In genomic region chr3:52385157-52385556, GRCh38 we compare ENCODE assay signal across 8 cellular contexts. TPM values are rescaled to one million over a fixed set of nuclear protein-coding genes. Genes with fewer than 3 reads are reported as not detected.
DNase-seq lines count a peak whose midpoint lies in the region; ATAC-seq, FAIRE-seq and TF ChIP-seq lines count a peak whose summit lies in the region.

No MANE protein-coding gene starts in this region.

- peak; percentile 78 to 88 for TF ChIP-seq RAD21 in H1 (IDR thresholded peaks at IDR 0.05 in 1 of 2, conservative IDR thresholded peaks at IDR 0.05 in 1 of 2; ENCODE audit: low read depth in 2 of 2, low read length in 2 of 2)

- no peaks in the 10 kb centered on the region for H3K36me3 ChIP-seq in H1 (ENCODE audit: control insufficient read depth in 2 of 4, insufficient read depth in 4 of 4, low read length in 3 of 4)
- peaks cover 0 to 52% (median 0%) of the 10 kb centered on the region in 3 experiments for H3K36me3 ChIP-seq in naive thymus-derived CD4-positive, alpha-beta T cell (ENCODE audit: control insufficient read depth in 2 of 3, insufficient read depth in 3 of 3, low read length in 3 of 3)

- no peaks in the 10 kb centered on the region for H3K79me1 ChIP-seq in H1 (ENCODE audit: low read depth, low read length)

- H3K56ac ChIP-seq in H1 (replicated peaks; ENCODE audit: insufficient read length, low read depth, low read length): no peak overlapping the region

- no peak overlapping the region for H3K23ac ChIP-seq in H1 (ENCODE audit: insufficient read length)

- TF ChIP-seq POLR2A in H1 (IDR thresholded peaks at IDR 0.05; ENCODE audit: control extremely low read depth in 1 of 2, low read depth in 2 of 2, low read length in 2 of 2): no peak

- peak overlapping the region; percentile 47; the same call in 1 of the 2 replicates for H2AFZ ChIP-seq in H1 (ENCODE audit: low read length)

- H3K4me1 Mint-ChIP-seq in naive thymus-derived CD4-positive, alpha-beta T cell: peaks cover 0 to 2% (median 0%) of the 10 kb centered on the region in 7 donors

- H4K91ac ChIP-seq in H1 (replicated peaks; ENCODE audit: insufficient read length, low read length): no peak overlapping the region

- 50% methylated on average over 9 of the region's 10 CpGs; no CpG with 5 or more reads in 1 of the 2 experiments for WGBS in H1 (ENCODE audit: extremely low coverage in 1 of 2, insufficient coverage in 1 of 2, insufficient read length in 1 of 2, insufficient replicate concordance in 2 of 2, low coverage in 1 of 2, low lambda C conversion rate in 2 of 2, missing lambda C conversion rate in 1 of 2), 2 experiments

- TF ChIP-seq CTCF in GM12864 (IDR thresholded peaks at IDR 0.05; ENCODE audit: low read depth, low read length, missing control alignments) (peak; percentile 78), H1 (IDR thresholded peaks at IDR 0.05; ENCODE audit: control extremely low read depth in 1 of 3, insufficient read depth in 1 of 3, low read depth in 1 of 3, low read length in 3 of 3) (peak in 2 of 3 experiments; percentile 99 to 100; a peak in 3 of 4 replicates)

- no peak overlapping the region for H4K5ac ChIP-seq in H1 (ENCODE audit: insufficient read length, low read depth, low read length)

- no peaks in the 10 kb centered on the region for H3K27me3 ChIP-seq in H1 (replicated peaks in 1 of 4; ENCODE audit: control insufficient read depth in 3 of 4, extremely low read depth in 1 of 4, insufficient read depth in 3 of 4, low read length in 3 of 4)
- no peaks in the 10 kb centered on the region for H3K27me3 ChIP-seq in naive thymus-derived CD4-positive, alpha-beta T cell (ENCODE audit: control insufficient read depth in 2 of 2, insufficient read depth in 2 of 2, low read length in 2 of 2)

- H3K4me3 ChIP-seq in GM12864 (ENCODE audit: low read depth, low read length) (no peak overlapping the region), H1 (ENCODE audit: extremely low read depth in 1 of 4, insufficient read depth in 2 of 4, low read depth in 3 of 4, low read length in 4 of 4) (no peak overlapping the region)
- H3K4me3 ChIP-seq in naive thymus-derived CD4-positive, alpha-beta T cell (ENCODE audit: low read length): no peak overlapping the region

- no peak overlapping the region for H3K14ac ChIP-seq in H1 (ENCODE audit: insufficient read length)

- FAIRE-seq in H1 (lab: Jason Lieb, UNC): peak; percentile 97

- H3K9me3 ChIP-seq in H1 (ENCODE audit: insufficient read depth in 2 of 2, low read depth in 1 of 2, low read length in 1 of 2): no peaks in the 10 kb centered on the region
- H3K9me3 ChIP-seq in naive thymus-derived CD4-positive, alpha-beta T cell (ENCODE audit: control insufficient read depth in 2 of 3, low read length in 3 of 3): no peaks in the 10 kb centered on the region

- intact Hi-C loops in naive thymus-derived CD4-positive, alpha-beta T cell (cut with micrococcal nuclease): no loop called here

- H3K18ac ChIP-seq in H1 (ENCODE audit: extremely low read depth, low read length): 0 out of 2 replicates have a peak overlapping the region, but pooled peaks have one; percentile 73

- no peaks in the 10 kb centered on the region for H3K27me3 Mint-ChIP-seq in naive thymus-derived CD4-positive, alpha-beta T cell

- no peak overlapping the region for H2AK5ac ChIP-seq in H1 (ENCODE audit: low read depth, low read length)

- no peak overlapping the region for H2BK120ac ChIP-seq in H1 (replicated peaks; ENCODE audit: low read depth, low read length)

- 0 out of 4 replicates have a peak overlapping the region, but pooled peaks of 1 of the 2 experiments have one; percentile 2 for H3K4me2 ChIP-seq in H1 (ENCODE audit: insufficient read depth in 1 of 2, low read depth in 2 of 2, low read length in 2 of 2)

- H2BK20ac ChIP-seq in H1 (ENCODE audit: low read length): no peak overlapping the region

- no peaks in the 10 kb centered on the region for H3K79me2 ChIP-seq in H1 (ENCODE audit: control insufficient read depth in 1 of 2, insufficient read depth in 2 of 2, low read length in 2 of 2)

- no peak overlapping the region for H3K27ac ChIP-seq in H1 (ENCODE audit: low read depth, low read length)
- no peak overlapping the region for H3K27ac ChIP-seq in naive thymus-derived CD4-positive, alpha-beta T cell (ENCODE audit: low read depth, low read length)

- 0 out of 2 replicates have a peak overlapping the region, but pooled peaks have one; percentile 10 for H2BK5ac ChIP-seq in H1 (ENCODE audit: low read depth, low read length)

- peaks cover 0 to 5% of the 10 kb centered on the region in 2 experiments for H4K20me1 ChIP-seq in H1 (replicated peaks in 1 of 2; ENCODE audit: control insufficient read depth in 1 of 2, insufficient read depth in 2 of 2, low read length in 2 of 2)

- ATAC-seq in stimulated activated naive CD8-positive, alpha-beta T cell treated with anti-CD3 and anti-CD28 coated beads, Interleukin-15, Interleukin-2, amounts not matched to agents 100 U/mL and 50 U/mL, for 24 hours: peak; percentile 42
- no peak for ATAC-seq in HG03045 (IDR thresholded peaks at IDR 0.05; ENCODE audit: unreplicated experiment)
- no peak for ATAC-seq in naive thymus-derived CD4-positive, alpha-beta T cell

- peaks cover 0 to 3% (median under 1%) of the 10 kb centered on the region in 4 experiments; a peak in 3 of 7 replicates for H3K4me1 ChIP-seq in H1 (replicated peaks in 1 of 4; ENCODE audit: control insufficient read depth in 3 of 4, insufficient read depth in 4 of 4, low read length in 3 of 4)
- H3K4me1 ChIP-seq in naive thymus-derived CD4-positive, alpha-beta T cell (ENCODE audit: control insufficient read depth in 2 of 2, insufficient read depth in 2 of 2, low read length in 2 of 2): no peaks in the 10 kb centered on the region

- H3K36me3 Mint-ChIP-seq in naive thymus-derived CD4-positive, alpha-beta T cell: peaks cover 0 to 20% (median 1%) of the 10 kb centered on the region in 5 donors

- no peaks in the 10 kb centered on the region for H3K9me3 Mint-ChIP-seq in naive thymus-derived CD4-positive, alpha-beta T cell

- peak; percentile 99 for DNase-seq in 8988T
- no peak for DNase-seq in GM12864 (ENCODE audit: low read depth)
- peak; percentile 43 for DNase-seq in NCI-H82 treated with DMSO at 0.1 percent for 48 hours (lab: John Stamatoyannopoulos, UW; ENCODE audit: unreplicated experiment)
- peak; percentile 81 to 85 for DNase-seq in H1 (ENCODE audit: low read depth in 1 of 2, low spot score in 2 of 2)
- DNase-seq in stimulated activated naive CD8-positive, alpha-beta T cell treated with anti-CD3 and anti-CD28 coated beads, Interleukin-15, Interleukin-2, amounts not matched to agents 100 U/mL and 50 U/mL, for 24 hours: peak; percentile 32
- no peak for DNase-seq in NCI-H748 (lab: John Stamatoyannopoulos, UW; ENCODE audit: unreplicated experiment)
- DNase-seq in naive thymus-derived CD4-positive, alpha-beta T cell: no peak

- no peak for TF ChIP-seq EP300 in H1 (IDR thresholded peaks at IDR 0.05; ENCODE audit: borderline replicate concordance in 1 of 2, low read depth in 2 of 2, low read length in 2 of 2)

- no peak overlapping the region for H3K9ac ChIP-seq in H1 (replicated peaks in 1 of 4; ENCODE audit: extremely low read depth in 1 of 4, low read depth in 3 of 4, low read length in 3 of 4)

- H3K4me3 Mint-ChIP-seq in naive thymus-derived CD4-positive, alpha-beta T cell: no peak overlapping the region

- no peak overlapping the region for H2BK15ac ChIP-seq in H1 (ENCODE audit: low read length)

- H3K23me2 ChIP-seq in H1 (ENCODE audit: low read depth, low read length): no peaks in the 10 kb centered on the region

- no peak overlapping the region for H4K8ac ChIP-seq in H1 (ENCODE audit: extremely low read depth, insufficient read depth, low read length)

- peak overlapping the region; percentile 62; the same call in 1 of the 2 replicates for H2BK12ac ChIP-seq in H1 (ENCODE audit: low read depth, low read length)

- no peak overlapping the region for H3K4ac ChIP-seq in H1 (replicated peaks; ENCODE audit: insufficient read length, low read depth, low read length)

- CTCF ChIA-PET in H1 (lab: Charles Lee; ENCODE audit: partially characterized antibody): interaction anchor here (0.5 to 13.7 kb wide), 49 partner anchors 9 to 518 kb away, joined by 3 to 271 read pairs (median 6); partner anchors contain the start of genes GLYCTK, SEMA3G, TLR9 and TNNC1
- CTCF ChIA-PET in naive thymus-derived CD4-positive, alpha-beta T cell (lab: Charles Lee): no interaction called here

- H3K27ac Mint-ChIP-seq in naive thymus-derived CD4-positive, alpha-beta T cell: no peak overlapping the region

- POLR2A ChIA-PET in H1 (lab: Charles Lee; ENCODE audit: partially characterized antibody): interaction anchor here (0.9 to 3.1 kb wide), 7 partner anchors 13 to 107 kb away, joined by 3 to 11 read pairs (median 4); partner anchors contain the start of genes GLYCTK and WDR82
- POLR2A ChIA-PET in naive thymus-derived CD4-positive, alpha-beta T cell (lab: Charles Lee): interaction anchor here (0.5 to 0.6 kb wide), 2 partner anchors 47 to 719 kb away, joined by 3 read pairs; no protein-coding TSS in a partner anchor

RNA-seq across cellular contexts. Expression of gene BAP1, which starts 24.7 kb away (rescaled TPM):
- 72.9 and 80.3 TPM in 2 replicates for total RNA-seq in H1 (2021; fragmentation: NEBNext Ultra II Directional; extraction: Animal tissue kit (Norgen Biotek cat#: 25700))
- 64.9 and 79.5 TPM in 2 replicates for polyA plus RNA-seq in H1 (2011; rRNA removed)
- 74.8 TPM for polyA plus RNA-seq in H1 (2011; cell fraction: cytosol; rRNA removed)
- 271 TPM for polyA plus RNA-seq in H1 (2011; cell fraction: nucleus; rRNA removed)
- polyA plus RNA-seq in H1 (2012, experiment 1 of 2): 81.1 to 93.5 TPM (median 83.9 TPM) in 4 replicates
- polyA plus RNA-seq in H1 (2012, experiment 2 of 2): 89.8 TPM
- polyA plus RNA-seq in H1 (2013, experiment 1 of 2): 37.6 TPM
- polyA plus RNA-seq in H1 (2013, experiment 2 of 2): 38.9 TPM
- polyA minus RNA-seq in H1 (2011; rRNA and poly(A)+ RNA removed): 81.1 and 89.6 TPM in 2 replicates
- polyA minus RNA-seq in H1 (2011; cell fraction: cytosol; rRNA and poly(A)+ RNA removed): 46.2 TPM
- 71.8 TPM for polyA minus RNA-seq in H1 (2011; cell fraction: nucleus; rRNA and poly(A)+ RNA removed)
- 100 to 1,000 TPM in 2 of 5 experiments, 10 to 100 TPM in 3; 86.7 to 116 (median 92.5) TPM for total RNA-seq in naive thymus-derived CD4-positive, alpha-beta T cell
- 10 to 100 TPM; 13.6 to 26.6 TPM for polyA plus RNA-seq in naive thymus-derived CD4-positive, alpha-beta T cell

RNA-seq across cellular contexts. Expression of gene PHF7, which starts 25.3 kb away (rescaled TPM):
- 9.5 and 12.0 TPM in 2 replicates for total RNA-seq in H1 (2021; fragmentation: NEBNext Ultra II Directional; extraction: Animal tissue kit (Norgen Biotek cat#: 25700))
- 6.3 and 6.7 TPM in 2 replicates for polyA plus RNA-seq in H1 (2011; rRNA removed)
- polyA plus RNA-seq in H1 (2011; cell fraction: cytosol; rRNA removed): 13.6 TPM
- 13.4 TPM for polyA plus RNA-seq in H1 (2011; cell fraction: nucleus; rRNA removed)
- 8.9 to 13.5 TPM (median 12.4 TPM) in 4 replicates for polyA plus RNA-seq in H1 (2012, experiment 1 of 2)
- 5.5 TPM for polyA plus RNA-seq in H1 (2012, experiment 2 of 2)
- 15.6 TPM for polyA plus RNA-seq in H1 (2013, experiment 1 of 2)
- 13.1 TPM for polyA plus RNA-seq in H1 (2013, experiment 2 of 2)
- polyA minus RNA-seq in H1 (2011; rRNA and poly(A)+ RNA removed): 9.0 and 9.3 TPM in 2 replicates
- polyA minus RNA-seq in H1 (2011; cell fraction: cytosol; rRNA and poly(A)+ RNA removed): 7.4 TPM
- polyA minus RNA-seq in H1 (2011; cell fraction: nucleus; rRNA and poly(A)+ RNA removed): 14.1 TPM
- 10 to 100 TPM; 13.7 to 18.7 (median 15.5) TPM for total RNA-seq in naive thymus-derived CD4-positive, alpha-beta T cell
- 1 to 10 TPM; 7.6 to 8.9 TPM for polyA plus RNA-seq in naive thymus-derived CD4-positive, alpha-beta T cell

RNA-seq across cellular contexts. Expression of gene SEMA3G, which starts 59.7 kb away (rescaled TPM):
- total RNA-seq in H1 (2021; fragmentation: NEBNext Ultra II Directional; extraction: Animal tissue kit (Norgen Biotek cat#: 25700)): 1.5 TPM in 2 replicates
- 0.95 and 2.4 TPM in 2 replicates for polyA plus RNA-seq in H1 (2011; rRNA removed)
- 1.0 TPM for polyA plus RNA-seq in H1 (2011; cell fraction: cytosol; rRNA removed)
- polyA plus RNA-seq in H1 (2011; cell fraction: nucleus; rRNA removed): 2.2 TPM
- 1.0 to 1.8 TPM (median 1.2 TPM) in 4 replicates for polyA plus RNA-seq in H1 (2012, experiment 1 of 2)
- polyA plus RNA-seq in H1 (2012, experiment 2 of 2): 0.50 TPM
- polyA plus RNA-seq in H1 (2013, experiment 1 of 2): 1.3 TPM
- polyA plus RNA-seq in H1 (2013, experiment 2 of 2): 1.1 TPM
- 1.1 and 1.4 TPM in 2 replicates for polyA minus RNA-seq in H1 (2011; rRNA and poly(A)+ RNA removed)
- polyA minus RNA-seq in H1 (2011; cell fraction: cytosol; rRNA and poly(A)+ RNA removed): 1.5 TPM
- 1.8 TPM for polyA minus RNA-seq in H1 (2011; cell fraction: nucleus; rRNA and poly(A)+ RNA removed)
- total RNA-seq in naive thymus-derived CD4-positive, alpha-beta T cell: under 1 TPM in 2 of 5 experiments, not detected in 3; 0.10 to 0.24 TPM
- not detected for polyA plus RNA-seq in naive thymus-derived CD4-positive, alpha-beta T cell

Comparison
In these comparisons a context has a peak if more than half of its experiments do, and no peak if none do; other contexts are left out.
1. DNase-seq: peak in 8988T (single experiment), NCI-H82 treated with DMSO at 0.1 percent for 48 hours (single experiment), H1 (2 of 2) and stimulated activated naive CD8-positive, alpha-beta T cell treated with anti-CD3 and anti-CD28 coated beads, Interleukin-15, Interleukin-2, amounts not matched to agents 100 U/mL and 50 U/mL, for 24 hours (single experiment); none in GM12864 (single experiment), NCI-H748 (single experiment) and naive thymus-derived CD4-positive, alpha-beta T cell (0 of 9).